Comparison of ENCODE assay signal across 8 cellular contexts in the genomic region with DNA sequence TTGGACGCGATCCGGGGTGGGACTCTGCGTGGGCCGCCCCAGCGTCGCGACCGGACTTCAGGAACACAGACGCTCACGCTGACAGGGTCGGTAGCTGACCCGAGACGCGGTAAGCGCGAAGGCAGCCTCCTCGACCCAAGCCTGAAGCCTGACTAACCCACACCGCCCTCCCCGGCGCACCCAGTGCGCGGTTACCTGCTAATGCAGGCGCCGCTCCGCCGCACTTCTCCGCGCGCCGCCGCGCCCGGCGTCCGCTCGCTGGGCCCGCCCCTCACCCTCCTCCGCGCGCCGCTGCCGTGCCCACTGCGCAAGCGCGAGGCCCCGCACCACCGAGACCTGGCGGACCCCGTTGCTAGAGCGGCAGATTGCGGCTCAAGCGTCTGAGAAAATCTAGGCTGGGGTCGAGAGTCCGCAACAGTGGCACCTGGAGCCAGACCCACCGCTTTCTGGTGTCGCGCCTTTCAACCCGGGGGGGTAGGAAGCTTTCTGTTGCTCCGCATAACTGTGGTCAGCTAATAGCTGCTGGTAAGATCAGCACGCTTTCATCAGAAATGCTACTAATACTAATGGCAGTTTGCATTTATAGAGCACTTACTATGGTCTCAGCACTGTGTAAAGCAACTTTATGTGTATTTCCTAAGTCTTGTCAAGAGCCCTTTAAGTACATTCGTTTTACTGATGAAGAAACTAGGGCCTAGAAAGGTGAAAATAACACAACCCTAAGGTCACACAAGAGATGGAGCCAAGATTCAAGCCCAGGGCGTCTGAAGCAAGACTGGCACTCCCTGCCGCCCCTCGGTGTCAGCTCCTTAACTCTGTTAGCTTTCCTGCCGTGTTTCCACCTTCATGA. TPM values are rescaled to one million over a fixed set of nuclear protein-coding genes. Genes with fewer than 3 reads are reported as not detected.
DNase-seq lines count a peak whose midpoint lies in the region; ATAC-seq and TF ChIP-seq lines count a peak whose summit lies in the region.

A gene with protein sequence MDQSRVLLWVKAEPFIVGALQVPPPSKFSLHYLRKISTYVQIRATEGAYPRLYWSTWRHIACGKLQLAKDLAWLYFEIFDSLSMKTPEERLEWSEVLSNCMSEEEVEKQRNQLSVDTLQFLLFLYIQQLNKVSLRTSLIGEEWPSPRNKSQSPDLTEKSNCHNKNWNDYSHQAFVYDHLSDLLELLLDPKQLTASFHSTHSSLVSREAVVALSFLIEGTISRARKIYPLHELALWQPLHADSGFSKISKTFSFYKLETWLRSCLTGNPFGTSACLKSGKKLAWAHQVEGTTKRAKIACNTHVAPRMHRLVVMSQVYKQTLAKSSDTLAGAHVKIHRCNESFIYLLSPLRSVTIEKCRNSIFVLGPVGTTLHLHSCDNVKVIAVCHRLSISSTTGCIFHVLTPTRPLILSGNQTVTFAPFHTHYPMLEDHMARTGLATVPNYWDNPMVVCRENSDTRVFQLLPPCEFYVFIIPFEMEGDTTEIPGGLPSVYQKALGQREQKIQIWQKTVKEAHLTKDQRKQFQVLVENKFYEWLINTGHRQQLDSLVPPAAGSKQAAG (minus strand): TSS at position 268 of the 850 bp plus-strand sequence. CDS start 3,010 bp downstream, outside the sequence.

- peaks cover 16% of the 10 kb centered on the region for H3K4me1 ChIP-seq in PC-3 (ENCODE audit: insufficient read depth, low read length)
- H3K4me1 ChIP-seq in mucosa of rectum (ENCODE audit: control insufficient read depth in 2 of 2, insufficient read depth in 2 of 2, low read length in 2 of 2): peaks cover 23 to 25% of the 10 kb centered on the region in 2 donors

- peak; percentile 99 for TF ChIP-seq POLR2A in erythroblast (IDR thresholded peaks at IDR 0.05; ENCODE audit: low read length)

- H3K27me3 Mint-ChIP-seq in activated T-cell treated with anti-CD3 and anti-CD28 coated beads, Interleukin-2, amount 50 U/mL, for 24 hours: no peaks in the 10 kb centered on the region

- peak; percentile 9; the same call in 1 of the 2 replicates for TF ChIP-seq EP300 in Ishikawa (IDR thresholded peaks at IDR 0.05; ENCODE audit: borderline replicate concordance)

- DNase-seq in DMS153 (lab: John Stamatoyannopoulos, UW): peak; percentile 83
- DNase-seq in PC-3: peak; percentile 90
- DNase-seq in activated T-cell treated with anti-CD3 and anti-CD28 coated beads, Interleukin-2, amount 50 U/mL, for 24 hours: peak; percentile 100
- peak; percentile 94 to 97 for DNase-seq in erythroblast (lab: John Stamatoyannopoulos, UW)
- peak; percentile 81 to 93 for DNase-seq in stimulated activated CD8-positive, alpha-beta memory T cell treated with anti-CD3 and anti-CD28 coated beads, Interleukin-4, amount 100 ng/mL, for 4 hours (ENCODE audit: low read depth in 2 of 2, low spot score in 1 of 2)

- H3F3A ChIP-seq in PC-3 (ENCODE audit: low read length, unreplicated experiment): no peaks in the 10 kb centered on the region

- POLR2A ChIA-PET in PC-3 (lab: Charles Lee; ENCODE audit: unreplicated experiment): no interaction called here

- no peaks in the 10 kb centered on the region for H3K9me3 ChIP-seq in PC-3 (ENCODE audit: low read length)
- H3K9me3 ChIP-seq in mucosa of rectum (ENCODE audit: control insufficient read depth in 2 of 2, low read length in 2 of 2): no peaks in the 10 kb centered on the region

- H3K27ac Mint-ChIP-seq in activated T-cell treated with anti-CD3 and anti-CD28 coated beads, Interleukin-2, amount 50 U/mL, for 24 hours: peak within 1 kb of the TSS; percentile 94

- peak within 1 kb of the TSS; percentile 91 for H3K4me3 ChIP-seq in PC-3 (ENCODE audit: low read length)
- peak within 1 kb of the TSS; percentile 94 to 98 for H3K4me3 ChIP-seq in mucosa of rectum (ENCODE audit: low read length in 2 of 2)

- 0 out of 2 replicates have a peak, but pooled peaks cover 6% of the 10 kb centered on the region for H3K36me3 ChIP-seq in PC-3 (ENCODE audit: low read depth, low read length)
- H3K36me3 ChIP-seq in mucosa of rectum (ENCODE audit: control insufficient read depth in 2 of 2, insufficient read depth in 2 of 2, low read length in 2 of 2): peaks cover 3 to 11% of the 10 kb centered on the region in 2 donors

- peaks cover 8% of the 10 kb centered on the region; the same call in 1 of the 2 replicates for H4K20me1 ChIP-seq in PC-3 (ENCODE audit: low read length)

- H3K36me3 Mint-ChIP-seq in activated T-cell treated with anti-CD3 and anti-CD28 coated beads, Interleukin-2, amount 50 U/mL, for 24 hours (ENCODE audit: low read depth): peaks cover 60% of the 10 kb centered on the region

- no peaks in the 10 kb centered on the region for H3K27me3 ChIP-seq in PC-3 (ENCODE audit: low read length)
- H3K27me3 ChIP-seq in mucosa of rectum (ENCODE audit: control insufficient read depth in 2 of 2, insufficient read depth in 2 of 2, low read length in 2 of 2): no peaks in the 10 kb centered on the region

- peaks cover 59% of the 10 kb centered on the region for H3K4me1 Mint-ChIP-seq in activated T-cell treated with anti-CD3 and anti-CD28 coated beads, Interleukin-2, amount 50 U/mL, for 24 hours (ENCODE audit: low read depth)

- no peaks in the 10 kb centered on the region for H3K9me2 ChIP-seq in PC-3 (replicated peaks; ENCODE audit: low read length)

- H3K27ac ChIP-seq in PC-3 (ENCODE audit: low read length) (peak within 1 kb of the TSS; percentile 20; the same call in 1 of the 2 replicates), mucosa of rectum (ENCODE audit: low read depth in 2 of 2, low read length in 2 of 2) (peak within 1 kb of the TSS; percentile 97 to 98)

- H3K79me2 ChIP-seq in PC-3 (ENCODE audit: low read length): peaks cover 52% of the 10 kb centered on the region

- peak within 1 kb of the TSS; percentile 90 for H3K4me2 ChIP-seq in PC-3 (ENCODE audit: low read length)

- CTCF ChIA-PET in PC-3 (lab: Charles Lee): no interaction called here

- peak within 1 kb of the TSS; percentile 84 for H3K9ac ChIP-seq in PC-3 (ENCODE audit: low read length)
- peak within 1 kb of the TSS; percentile 98 to 99 for H3K9ac ChIP-seq in mucosa of rectum (ENCODE audit: low read depth in 1 of 2, low read length in 2 of 2)

- TF ChIP-seq RAD21 in Ishikawa (IDR thresholded peaks at IDR 0.05; ENCODE audit: low read depth): no peak

- intact Hi-C loops in PC-3 (cut with micrococcal nuclease): loop anchor here (1.0 to 10.0 kb wide), 2 partner anchors 218 to 254 kb away; a partner anchor contains a TSS

- ATAC-seq in GM21576 (IDR thresholded peaks at IDR 0.05; ENCODE audit: unreplicated experiment) (peak; percentile 40), PC-3 (peak; percentile 57)

- H3K9me3 Mint-ChIP-seq in activated T-cell treated with anti-CD3 and anti-CD28 coated beads, Interleukin-2, amount 50 U/mL, for 24 hours: no peaks in the 10 kb centered on the region

- peak within 1 kb of the TSS; percentile 97 for H2AFZ ChIP-seq in PC-3 (ENCODE audit: low read length)

- TF ChIP-seq CTCF in PC-3 (conservative IDR thresholded peaks at IDR 0.05; ENCODE audit: low read depth, low read length): no peak

- BruUV-seq in PC-3 (replicated peaks; lab: Mats Ljungman, UMichigan): TSS peak; percentile 13

- H3K4me3 Mint-ChIP-seq in activated T-cell treated with anti-CD3 and anti-CD28 coated beads, Interleukin-2, amount 50 U/mL, for 24 hours: peak within 1 kb of the TSS; percentile 93

TF ChIP-seq in Ishikawa, 13 proteins besides CTCF, POLR2A, EP300 and RAD21 (continues in another document):
- TF ChIP-seq NFIC (IDR thresholded peaks at IDR 0.05): peak; percentile 30
- TF ChIP-seq YY1 (IDR thresholded peaks at IDR 0.05; ENCODE audit: low read depth): peak; percentile 52; the same call in 1 of the 2 replicates
- no peak for TF ChIP-seq CEBPB (IDR thresholded peaks at IDR 0.05)
- peak; percentile 62 for TF ChIP-seq EGR1 (IDR thresholded peaks at IDR 0.05)
- peak; percentile 45; the same call in 1 of the 2 replicates for TF ChIP-seq TCF12 (IDR thresholded peaks at IDR 0.05; ENCODE audit: low read depth)
- TF ChIP-seq FOXM1 (IDR thresholded peaks at IDR 0.05; ENCODE audit: borderline replicate concordance, low read depth): peak; percentile 22; the same call in 1 of the 2 replicates
- no peak for TF ChIP-seq CREB1 (IDR thresholded peaks at IDR 0.05; ENCODE audit: low read depth)
- TF ChIP-seq TEAD4 (IDR thresholded peaks at IDR 0.05): no peak; the same call in none of the 2 replicates
- TF ChIP-seq, protein P1, sequence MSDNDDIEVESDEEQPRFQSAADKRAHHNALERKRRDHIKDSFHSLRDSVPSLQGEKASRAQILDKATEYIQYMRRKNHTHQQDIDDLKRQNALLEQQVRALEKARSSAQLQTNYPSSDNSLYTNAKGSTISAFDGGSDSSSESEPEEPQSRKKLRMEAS (IDR thresholded peaks at IDR 0.05): peak; percentile 36; the same call in 1 of the 2 replicates
- TF ChIP-seq, protein P2, sequence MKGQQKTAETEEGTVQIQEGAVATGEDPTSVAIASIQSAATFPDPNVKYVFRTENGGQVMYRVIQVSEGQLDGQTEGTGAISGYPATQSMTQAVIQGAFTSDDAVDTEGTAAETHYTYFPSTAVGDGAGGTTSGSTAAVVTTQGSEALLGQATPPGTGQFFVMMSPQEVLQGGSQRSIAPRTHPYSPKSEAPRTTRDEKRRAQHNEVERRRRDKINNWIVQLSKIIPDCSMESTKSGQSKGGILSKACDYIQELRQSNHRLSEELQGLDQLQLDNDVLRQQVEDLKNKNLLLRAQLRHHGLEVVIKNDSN (IDR thresholded peaks at IDR 0.05): 0 out of 2 replicates have a peak, but pooled peaks have one; percentile 4

RNA-seq across cellular contexts. Expression of the gene that starts here (rescaled TPM):
- 16.6 and 17.0 TPM in 2 replicates for total RNA-seq in PC-3 (2014; rRNA removed)

Comparison
In these comparisons a context has a peak if more than half of its experiments do, and no peak if none do; other contexts are left out.
1. Peak in every context shown above with its lines: DNase-seq, ATAC-seq, H3K4me3 ChIP-seq and H3K27ac ChIP-seq.